In genomic region chr3:98522538-98523281, GRCh38 we compare ENCODE assay signal across 1 cellular context.
A peak's percentile ranks its signal among the peaks of the same experiment; 100 is the strongest.
TF ChIP-seq lines count a peak whose summit lies in the region.

Gene CLDND1, minus strand, starts transcription at chr3:98522902. Its CDS starts 1,478 bp downstream, at chr3:98521424.

TF ChIP-seq in HEK293, 187 proteins besides CTCF, POLR2A, EP300 and RAD21 (continued from another document and continues in another):
- no peak for TF ChIP-seq PRDM2 (tag by site-specific recombination; IDR thresholded peaks at IDR 0.05; ENCODE audit: borderline replicate concordance)
- peak; percentile 98 for TF ChIP-seq PRDM10 (tag by site-specific recombination; IDR thresholded peaks at IDR 0.05)
- no peak for TF ChIP-seq PRDM1 (tag by site-specific recombination; IDR thresholded peaks at IDR 0.05)
- no peak for TF ChIP-seq ZNF529 (tag by site-specific recombination; IDR thresholded peaks at IDR 0.05; ENCODE audit: insufficient replicate concordance)
- no peak for TF ChIP-seq ZNF645 (tag by site-specific recombination; IDR thresholded peaks at IDR 0.05)
- TF ChIP-seq ZIC2 (tag by site-specific recombination; IDR thresholded peaks at IDR 0.05) = no peak
- no peak for TF ChIP-seq ZNF350 (tag by site-specific recombination; IDR thresholded peaks at IDR 0.05)
- TF ChIP-seq ZNF670 (tag by site-specific recombination; IDR thresholded peaks at IDR 0.05; ENCODE audit: low read depth) = no peak
- TF ChIP-seq ZNF16 (tag by site-specific recombination; IDR thresholded peaks at IDR 0.05; ENCODE audit: low read depth) = no peak
- TF ChIP-seq ZBTB20 (tag by site-specific recombination; IDR thresholded peaks at IDR 0.05) = peak; percentile 99
- TF ChIP-seq BCL11B (tag by site-specific recombination; IDR thresholded peaks at IDR 0.05; ENCODE audit: low read depth) = no peak
- TF ChIP-seq ZNF843 (tag by site-specific recombination; IDR thresholded peaks at IDR 0.05) = peak; percentile 40; the same call in 1 of the 2 replicates
- peak; percentile 70 for TF ChIP-seq KLF9 (tag by site-specific recombination; IDR thresholded peaks at IDR 0.05; ENCODE audit: low read depth)
- no peak for TF ChIP-seq MZF1 (tag by site-specific recombination; IDR thresholded peaks at IDR 0.05; ENCODE audit: borderline replicate concordance)
- TF ChIP-seq SP2 (tag by site-specific recombination; IDR thresholded peaks at IDR 0.05) = peak; percentile 89
- no peak for TF ChIP-seq ZNF639 (tag by site-specific recombination; IDR thresholded peaks at IDR 0.05)
- no peak for TF ChIP-seq ZSCAN4 (tag by site-specific recombination; IDR thresholded peaks at IDR 0.05)
- TF ChIP-seq ZNF777 (tag by site-specific recombination; IDR thresholded peaks at IDR 0.05; ENCODE audit: borderline replicate concordance) = no peak
- TF ChIP-seq ZFP41 (tag by site-specific recombination; IDR thresholded peaks at IDR 0.05; ENCODE audit: borderline replicate concordance) = no peak
- no peak for TF ChIP-seq ZNF112 (tag by site-specific recombination; IDR thresholded peaks at IDR 0.05)
- TF ChIP-seq ZNF600 (tag by site-specific recombination; IDR thresholded peaks at IDR 0.05) = 0 out of 2 replicates have a peak, but pooled peaks have one; percentile 34
- no peak for TF ChIP-seq TRIM28 (IDR thresholded peaks at IDR 0.05; ENCODE audit: borderline replicate concordance, low read length)
- no peak for TF ChIP-seq ZNF24 (tag by site-specific recombination; IDR thresholded peaks at IDR 0.05)
- no peak for TF ChIP-seq SCRT1 (tag by site-specific recombination; IDR thresholded peaks at IDR 0.05; ENCODE audit: borderline replicate concordance)
- TF ChIP-seq ZNF23 (tag by site-specific recombination; IDR thresholded peaks at IDR 0.05; ENCODE audit: borderline replicate concordance) = no peak
- 0 out of 2 replicates have a peak, but pooled peaks have one; percentile 20 for TF ChIP-seq ZNF501 (tag by site-specific recombination; IDR thresholded peaks at IDR 0.05)
- TF ChIP-seq ZNF76 (tag by site-specific recombination; IDR thresholded peaks at IDR 0.05; ENCODE audit: borderline replicate concordance, low read depth) = peak; percentile 96
- no peak for TF ChIP-seq HOXA7 (CRISPR knock-in tag; IDR thresholded peaks at IDR 0.05; ENCODE audit: borderline replicate concordance)
- no peak for TF ChIP-seq OSR2 (tag by site-specific recombination; IDR thresholded peaks at IDR 0.05)
- TF ChIP-seq AEBP2 (tag by site-specific recombination; IDR thresholded peaks at IDR 0.05; ENCODE audit: borderline replicate concordance) = no peak
- TF ChIP-seq ZNF518A (tag by site-specific recombination; conservative IDR thresholded peaks at IDR 0.05; ENCODE audit: low read depth) = peak; percentile 56; the same call in 1 of the 2 replicates
- no peak for TF ChIP-seq ZNF433 (tag by site-specific recombination; IDR thresholded peaks at IDR 0.05; ENCODE audit: low read depth)
- TF ChIP-seq SP7 (tag by site-specific recombination; IDR thresholded peaks at IDR 0.05) = peak; percentile 52; the same call in 1 of the 2 replicates
- TF ChIP-seq ZSCAN18 (tag by site-specific recombination; IDR thresholded peaks at IDR 0.05) = no peak
- TF ChIP-seq ZBTB17 (tag by site-specific recombination; IDR thresholded peaks at IDR 0.05) = peak; percentile 93
- TF ChIP-seq ZNF184 (tag by site-specific recombination; IDR thresholded peaks at IDR 0.05) = no peak
- TF ChIP-seq ZBTB8A (tag by site-specific recombination; IDR thresholded peaks at IDR 0.05) = peak; percentile 49
- no peak for TF ChIP-seq ZNF221 (tag by site-specific recombination; IDR thresholded peaks at IDR 0.05; ENCODE audit: borderline replicate concordance)
